In genomic region chr7:124752310-124752709, GRCh38 we compare ENCODE assay signal across 26 cellular contexts. TPM values are rescaled to one million over a fixed set of nuclear protein-coding genes. Genes with fewer than 3 reads are reported as not detected.
DNase-seq lines count a peak whose midpoint lies in the region; ATAC-seq and TF ChIP-seq lines count a peak whose summit lies in the region.
"Had no signal": no experiment of that assay in that cellular context is flagged by ENCODE, and none has a peak within 500 bp of the region (broad histone marks: within the 10 kb centered on the region; RNA-seq: fewer than 3 reads in every experiment).

No MANE protein-coding gene starts in this region.

- intact Hi-C loops in right cardiac atrium (cut with DNase I): no loop called here

- DNase-seq in AG10803 (ENCODE audit: low read depth) (peak; percentile 8), RPMI7951 (ENCODE audit: low read depth) (peak; percentile 1), fibroblast of the aortic adventitia (ENCODE audit: low read depth) (peak; percentile 28), omental fat pad (ENCODE audit: low spot score) (no peak), right cardiac atrium (no peak), UCSD-AML1 (lab: John Stamatoyannopoulos, UW; ENCODE audit: unreplicated experiment) (no peak)
- DNase-seq: activated naive CD4-positive, alpha-beta T cell treated with anti-CD3 and anti-CD28 coated beads, Interleukin-2, amount 50 U/mL, for 16 hours; activated T-cell treated with anti-CD3 and anti-CD28 coated beads, Interleukin-2, amount 50 U/mL, for 72 hours; aorta; CD8-positive, alpha-beta T cell; cerebellar nuclear complex; DMS53; effector memory CD8-positive, alpha-beta T cell; GM23248; immature natural killer cell; lower lobe of right lung; NCI-H1048; NCI-H2081; NCI-H524 treated with DMSO at 0.1 percent for 48 hours; occipital lobe; stimulated activated CD4-positive, alpha-beta T cell treated with anti-CD3 and anti-CD28 coated beads, Interleukin-15, amount 100 ng/mL, for 24 hours had no signal

- WGBS in right cardiac atrium: 37% methylated on average over 1 of the region's 1 CpG

- H3K27ac ChIP-seq in right cardiac atrium (ENCODE audit: low read length): no peak overlapping the region
- H3K27ac ChIP-seq: GM23248, KMS-11, lower lobe of right lung, right atrium auricular region, RWPE1 had no signal

- no peaks in the 10 kb centered on the region for H3K4me1 ChIP-seq in right cardiac atrium (ENCODE audit: control insufficient read depth, insufficient read depth, low read length)
- H3K4me1 ChIP-seq: lower lobe of right lung, right atrium auricular region had no signal

- no peaks in the 10 kb centered on the region for H3K27me3 ChIP-seq in right cardiac atrium (ENCODE audit: control insufficient read depth, insufficient read depth)
- H3K27me3 ChIP-seq: right atrium auricular region had no signal

- no peaks in the 10 kb centered on the region for H3K9me3 ChIP-seq in right cardiac atrium (ENCODE audit: control insufficient read depth, low read length)
- H3K9me3 ChIP-seq: lower lobe of right lung, right atrium auricular region had no signal

- H3K4me3 ChIP-seq in AG10803 (ENCODE audit: low read length) (no peak overlapping the region), fibroblast of the aortic adventitia (ENCODE audit: low read depth, low read length) (no peak overlapping the region), right cardiac atrium (ENCODE audit: low read length) (no peak overlapping the region)
- H3K4me3 ChIP-seq: GM23248, lower lobe of right lung, right atrium auricular region had no signal

- TF ChIP-seq CTCF in AG10803 (conservative IDR thresholded peaks at IDR 0.05; ENCODE audit: low read length) (no peak), fibroblast of the aortic adventitia (IDR thresholded peaks at IDR 0.05; ENCODE audit: insufficient read depth, low read length) (no peak), omental fat pad (IDR thresholded peaks at IDR 0.05) (no peak)

- ATAC-seq in omental fat pad (ENCODE audit: low FRiP score): peak; percentile 57
- no peak for ATAC-seq in right cardiac atrium
- no peak for ATAC-seq in HG02588 (IDR thresholded peaks at IDR 0.05; ENCODE audit: unreplicated experiment)
- no peak for ATAC-seq in HG02759 (IDR thresholded peaks at IDR 0.05; ENCODE audit: unreplicated experiment)
- ATAC-seq: activated T-cell treated with anti-CD3 and anti-CD28 coated beads, Interleukin-2, amount 50 U/mL, for 72 hours; CD8-positive, alpha-beta T cell; effector memory CD8-positive, alpha-beta T cell; lower lobe of right lung had no signal

RNA-seq across cellular contexts. Expression of gene GPR37, which starts 13.3 kb away (rescaled TPM):
- total RNA-seq in RPMI7951 (2014; rRNA removed; shearing (Covaris generic)): 0.20 and 0.24 TPM in 2 replicates
- 0.65 and 7.0 TPM in 2 replicates for total RNA-seq in fibroblast of the aortic adventitia (ENCODE audit: low replicate concordance)
- total RNA-seq in omental fat pad: 1 to 10 TPM in 1 of 4 donors, under 1 TPM in 3; 0.31 to 3.2 (median 0.81) TPM
- total RNA-seq in right cardiac atrium: under 1 TPM in 1 of 4 donors, not detected in 3; 0.09 TPM
- polyA plus RNA-seq in right cardiac atrium: 0.09 TPM
- total RNA-seq: activated T-cell treated with anti-CD3 and anti-CD28 coated beads, Interleukin-2, amount 50 U/mL, for 72 hours; CD8-positive, alpha-beta T cell; GM23248 had no signal
- polyA plus RNA-seq: GM23248, immature natural killer cell had no signal

Comparison
In these comparisons a context has a peak if more than half of its experiments do, and no peak if none do; other contexts are left out.
1. DNase-seq: peak in AG10803 (single experiment), RPMI7951 (single experiment) and fibroblast of the aortic adventitia (single experiment); none in omental fat pad (single experiment), right cardiac atrium (0 of 3) and UCSD-AML1 (single experiment).